15 cellular contexts compared by ENCODE assay signal in genomic region chr3:131231710-131232348, GRCh38.
DNase-seq lines count a peak whose midpoint lies in the region; ATAC-seq and TF ChIP-seq lines count a peak whose summit lies in the region.
"Had no signal": no experiment of that assay in that cellular context is flagged by ENCODE, and none has a peak within 500 bp of the region (broad histone marks: within the 10 kb centered on the region; RNA-seq: fewer than 3 reads in every experiment).

No MANE protein-coding gene starts in this region.

- H3K27me3 Mint-ChIP-seq in natural killer cell treated with Interleukin-12 subunit alpha and Interleukin-12 subunit beta and Interleukin-15 and Interleukin-18, amount 100 ng/mL, for 72 hours, result peaks cover 0 to 4% of the 10 kb centered on the region in 2 donors
- H3K27me3 Mint-ChIP-seq: activated naive CD8-positive, alpha-beta T cell treated with anti-CD3 and anti-CD28 coated beads, Interleukin-2, amount 10 ng/mL, durations not matched to agents 7 days and 5 days; naive thymus-derived CD8-positive, alpha-beta T cell had no signal

- peak in 2 of 6 experiments; percentile 8 to 25 for TF ChIP-seq CTCF in Peyer's patch (IDR thresholded peaks at IDR 0.05)

- DNase-seq in DMS 273 (lab: John Stamatoyannopoulos, UW; ENCODE audit: unreplicated experiment), result peak; percentile 65
- DNase-seq in HT1080 (ENCODE audit: low read depth), result peak; percentile 25
- DNase-seq in SK-N-DZ (ENCODE audit: low spot score), result peak; percentile 13
- peak; percentile 15 for DNase-seq in kidney tubule cell (ENCODE audit: low spot score)
- no peak for DNase-seq in Peyer's patch
- DNase-seq in NCI-H446 treated with DMSO at 0.1 percent for 48 hours (lab: John Stamatoyannopoulos, UW), result no peak
- DNase-seq in natural killer cell treated with Interleukin-12 subunit alpha and Interleukin-12 subunit beta and Interleukin-15 and Interleukin-18, amount 100 ng/mL, for 72 hours (ENCODE audit: low spot score), result no peak
- DNase-seq: activated CD8-positive, alpha-beta memory T cell treated with anti-CD3 and anti-CD28 coated beads for 24 hours; activated naive CD8-positive, alpha-beta T cell treated with anti-CD3 and anti-CD28 coated beads, Interleukin-2, amount 10 ng/mL, durations not matched to agents 7 days and 5 days; effector memory CD4-positive, alpha-beta T cell; naive thymus-derived CD8-positive, alpha-beta T cell; stimulated activated CD4-positive, alpha-beta T cell treated with anti-CD3 and anti-CD28 coated beads, Interleukin-15, amount 100 ng/mL, for 24 hours; T-helper 1 cell had no signal

- no peaks in the 10 kb centered on the region for H3K4me1 Mint-ChIP-seq in natural killer cell treated with Interleukin-12 subunit alpha and Interleukin-12 subunit beta and Interleukin-15 and Interleukin-18, amount 100 ng/mL, for 72 hours (ENCODE audit: low read depth in 2 of 2)
- H3K4me1 Mint-ChIP-seq: activated naive CD8-positive, alpha-beta T cell treated with anti-CD3 and anti-CD28 coated beads, Interleukin-2, amount 10 ng/mL, durations not matched to agents 7 days and 5 days; naive thymus-derived CD8-positive, alpha-beta T cell; stimulated activated effector memory CD8-positive, alpha-beta T cell treated with anti-CD3 and anti-CD28 coated beads, Interleukin-12 subunit alpha, Interleukin-12 subunit beta, amount 100 ng/mL, for 72 hours had no signal

- no peak overlapping the region for H3K27ac ChIP-seq in Peyer's patch

- no peak for TF ChIP-seq POLR2A in Peyer's patch (IDR thresholded peaks at IDR 0.05)

- no peaks in the 10 kb centered on the region for H3K36me3 Mint-ChIP-seq in natural killer cell treated with Interleukin-12 subunit alpha and Interleukin-12 subunit beta and Interleukin-15 and Interleukin-18, amount 100 ng/mL, for 72 hours
- H3K36me3 Mint-ChIP-seq: activated naive CD8-positive, alpha-beta T cell treated with anti-CD3 and anti-CD28 coated beads, Interleukin-2, amount 10 ng/mL, durations not matched to agents 7 days and 5 days; naive thymus-derived CD8-positive, alpha-beta T cell; stimulated activated effector memory CD8-positive, alpha-beta T cell treated with anti-CD3 and anti-CD28 coated beads, Interleukin-12 subunit alpha, Interleukin-12 subunit beta, amount 100 ng/mL, for 72 hours had no signal

- no peaks in the 10 kb centered on the region for H3K9me3 ChIP-seq in Peyer's patch

- no peaks in the 10 kb centered on the region for H3K4me1 ChIP-seq in Peyer's patch

- no peaks in the 10 kb centered on the region for H3K36me3 ChIP-seq in Peyer's patch

- no peaks in the 10 kb centered on the region for H3K27me3 ChIP-seq in Peyer's patch

- no peak overlapping the region for H3K27ac Mint-ChIP-seq in natural killer cell treated with Interleukin-12 subunit alpha and Interleukin-12 subunit beta and Interleukin-15 and Interleukin-18, amount 100 ng/mL, for 72 hours
- H3K27ac Mint-ChIP-seq: activated naive CD8-positive, alpha-beta T cell treated with anti-CD3 and anti-CD28 coated beads, Interleukin-2, amount 10 ng/mL, durations not matched to agents 7 days and 5 days; naive thymus-derived CD8-positive, alpha-beta T cell; stimulated activated effector memory CD8-positive, alpha-beta T cell treated with anti-CD3 and anti-CD28 coated beads, Interleukin-12 subunit alpha, Interleukin-12 subunit beta, amount 100 ng/mL, for 72 hours had no signal

- no peak for ATAC-seq in natural killer cell treated with Interleukin-12 subunit alpha and Interleukin-12 subunit beta and Interleukin-15 and Interleukin-18, amount 100 ng/mL, for 72 hours
- no peak for ATAC-seq in GM21526 (IDR thresholded peaks at IDR 0.05; ENCODE audit: low FRiP score, unreplicated experiment)
- ATAC-seq: naive thymus-derived CD8-positive, alpha-beta T cell; stimulated activated effector memory CD8-positive, alpha-beta T cell treated with anti-CD3 and anti-CD28 coated beads, Interleukin-12 subunit alpha, Interleukin-12 subunit beta, amount 100 ng/mL, for 72 hours had no signal

- H3K4me3 Mint-ChIP-seq in natural killer cell treated with Interleukin-12 subunit alpha and Interleukin-12 subunit beta and Interleukin-15 and Interleukin-18, amount 100 ng/mL, for 72 hours, result no peak overlapping the region
- H3K4me3 Mint-ChIP-seq: activated naive CD8-positive, alpha-beta T cell treated with anti-CD3 and anti-CD28 coated beads, Interleukin-2, amount 10 ng/mL, durations not matched to agents 7 days and 5 days; naive thymus-derived CD8-positive, alpha-beta T cell; stimulated activated effector memory CD8-positive, alpha-beta T cell treated with anti-CD3 and anti-CD28 coated beads, Interleukin-12 subunit alpha, Interleukin-12 subunit beta, amount 100 ng/mL, for 72 hours had no signal

- no peaks in the 10 kb centered on the region for H3K9me3 Mint-ChIP-seq in natural killer cell treated with Interleukin-12 subunit alpha and Interleukin-12 subunit beta and Interleukin-15 and Interleukin-18, amount 100 ng/mL, for 72 hours
- H3K9me3 Mint-ChIP-seq: activated naive CD8-positive, alpha-beta T cell treated with anti-CD3 and anti-CD28 coated beads, Interleukin-2, amount 10 ng/mL, durations not matched to agents 7 days and 5 days; naive thymus-derived CD8-positive, alpha-beta T cell; stimulated activated effector memory CD8-positive, alpha-beta T cell treated with anti-CD3 and anti-CD28 coated beads, Interleukin-12 subunit alpha, Interleukin-12 subunit beta, amount 100 ng/mL, for 72 hours had no signal

- no peak overlapping the region for H3K4me3 ChIP-seq in Peyer's patch

Comparison
In these comparisons a context has a peak if more than half of its experiments do, and no peak if none do; other contexts are left out.
1. DNase-seq: peak in DMS 273 (single experiment), HT1080 (single experiment), SK-N-DZ (single experiment) and kidney tubule cell (single experiment); none in Peyer's patch (0 of 3), NCI-H446 treated with DMSO at 0.1 percent for 48 hours (single experiment) and natural killer cell treated with Interleukin-12 subunit alpha and Interleukin-12 subunit beta and Interleukin-15 and Interleukin-18, amount 100 ng/mL, for 72 hours (single experiment).